ENCODE assay signal across 1 cellular context in the genomic region with DNA sequence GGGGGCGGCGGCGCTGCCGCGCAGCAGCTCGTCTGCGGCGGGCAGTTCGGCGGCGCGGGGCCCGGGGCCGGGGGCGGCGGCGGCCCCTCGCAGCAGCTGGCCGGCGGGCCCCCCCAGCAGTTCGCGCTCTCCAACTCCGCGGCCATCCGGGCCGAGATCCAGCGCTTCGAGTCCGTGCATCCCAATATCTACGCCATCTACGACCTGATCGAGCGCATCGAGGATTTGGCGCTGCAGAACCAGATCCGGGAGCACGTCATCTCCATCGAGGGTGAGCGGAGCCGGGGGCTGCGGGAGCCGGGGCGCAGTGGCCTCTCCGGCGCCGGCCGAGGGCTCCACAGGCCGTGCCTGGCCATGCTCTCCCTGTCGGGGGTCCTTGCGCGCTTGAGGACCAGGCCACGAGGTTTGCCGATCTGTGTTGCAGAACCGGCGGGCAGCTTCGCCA.
TF ChIP-seq lines count a peak whose summit lies in the region.

No MANE protein-coding gene starts in this region.

TF ChIP-seq in HepG2, 621 proteins besides CTCF, POLR2A, EP300 and RAD21 (continued from another document):
- TF ChIP-seq, protein P1, sequence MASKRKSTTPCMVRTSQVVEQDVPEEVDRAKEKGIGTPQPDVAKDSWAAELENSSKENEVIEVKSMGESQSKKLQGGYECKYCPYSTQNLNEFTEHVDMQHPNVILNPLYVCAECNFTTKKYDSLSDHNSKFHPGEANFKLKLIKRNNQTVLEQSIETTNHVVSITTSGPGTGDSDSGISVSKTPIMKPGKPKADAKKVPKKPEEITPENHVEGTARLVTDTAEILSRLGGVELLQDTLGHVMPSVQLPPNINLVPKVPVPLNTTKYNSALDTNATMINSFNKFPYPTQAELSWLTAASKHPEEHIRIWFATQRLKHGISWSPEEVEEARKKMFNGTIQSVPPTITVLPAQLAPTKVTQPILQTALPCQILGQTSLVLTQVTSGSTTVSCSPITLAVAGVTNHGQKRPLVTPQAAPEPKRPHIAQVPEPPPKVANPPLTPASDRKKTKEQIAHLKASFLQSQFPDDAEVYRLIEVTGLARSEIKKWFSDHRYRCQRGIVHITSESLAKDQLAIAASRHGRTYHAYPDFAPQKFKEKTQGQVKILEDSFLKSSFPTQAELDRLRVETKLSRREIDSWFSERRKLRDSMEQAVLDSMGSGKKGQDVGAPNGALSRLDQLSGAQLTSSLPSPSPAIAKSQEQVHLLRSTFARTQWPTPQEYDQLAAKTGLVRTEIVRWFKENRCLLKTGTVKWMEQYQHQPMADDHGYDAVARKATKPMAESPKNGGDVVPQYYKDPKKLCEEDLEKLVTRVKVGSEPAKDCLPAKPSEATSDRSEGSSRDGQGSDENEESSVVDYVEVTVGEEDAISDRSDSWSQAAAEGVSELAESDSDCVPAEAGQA (IDR thresholded peaks at IDR 0.05; ENCODE audit: low read depth): no peak
- TF ChIP-seq, protein P1 (CRISPR knock-in tag; IDR thresholded peaks at IDR 0.05; ENCODE audit: borderline replicate concordance): no peak
- TF ChIP-seq GATAD1 (CRISPR knock-in tag; IDR thresholded peaks at IDR 0.05) (no peak), AGO2 (optimal IDR thresholded peaks at IDR 0.05; ENCODE audit: low read depth, low read length) (peak; percentile 37), ARHGAP35 (CRISPR knock-in tag; IDR thresholded peaks at IDR 0.05; ENCODE audit: borderline replicate concordance) (peak; percentile 56; the same call in 1 of the 2 replicates), ZNF124 (CRISPR knock-in tag; IDR thresholded peaks at IDR 0.05) (0 out of 2 replicates have a peak, but pooled peaks have one; percentile 48), SAP130 (CRISPR knock-in tag; IDR thresholded peaks at IDR 0.05; ENCODE audit: low read depth) (peak; percentile 4; the same call in 1 of the 2 replicates), MAZ (IDR thresholded peaks at IDR 0.05; ENCODE audit: borderline replicate concordance, low read depth, low read length) (no peak), MAZ (CRISPR knock-in tag; IDR thresholded peaks at IDR 0.05; ENCODE audit: low read depth) (no peak), ELF4 (CRISPR knock-in tag; IDR thresholded peaks at IDR 0.05; ENCODE audit: borderline replicate concordance) (no peak), YEATS4 (CRISPR knock-in tag; IDR thresholded peaks at IDR 0.05; ENCODE audit: borderline replicate concordance) (no peak)
- TF ChIP-seq, protein P2, sequence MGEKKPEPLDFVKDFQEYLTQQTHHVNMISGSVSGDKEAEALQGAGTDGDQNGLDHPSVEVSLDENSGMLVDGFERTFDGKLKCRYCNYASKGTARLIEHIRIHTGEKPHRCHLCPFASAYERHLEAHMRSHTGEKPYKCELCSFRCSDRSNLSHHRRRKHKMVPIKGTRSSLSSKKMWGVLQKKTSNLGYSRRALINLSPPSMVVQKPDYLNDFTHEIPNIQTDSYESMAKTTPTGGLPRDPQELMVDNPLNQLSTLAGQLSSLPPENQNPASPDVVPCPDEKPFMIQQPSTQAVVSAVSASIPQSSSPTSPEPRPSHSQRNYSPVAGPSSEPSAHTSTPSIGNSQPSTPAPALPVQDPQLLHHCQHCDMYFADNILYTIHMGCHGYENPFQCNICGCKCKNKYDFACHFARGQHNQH (CRISPR knock-in tag; IDR thresholded peaks at IDR 0.05): 0 out of 2 replicates have a peak, but pooled peaks have one; percentile 2
- TF ChIP-seq, protein P3, sequence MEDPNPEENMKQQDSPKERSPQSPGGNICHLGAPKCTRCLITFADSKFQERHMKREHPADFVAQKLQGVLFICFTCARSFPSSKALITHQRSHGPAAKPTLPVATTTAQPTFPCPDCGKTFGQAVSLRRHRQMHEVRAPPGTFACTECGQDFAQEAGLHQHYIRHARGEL (CRISPR knock-in tag; IDR thresholded peaks at IDR 0.05): no peak
- TF ChIP-seq, protein P4, sequence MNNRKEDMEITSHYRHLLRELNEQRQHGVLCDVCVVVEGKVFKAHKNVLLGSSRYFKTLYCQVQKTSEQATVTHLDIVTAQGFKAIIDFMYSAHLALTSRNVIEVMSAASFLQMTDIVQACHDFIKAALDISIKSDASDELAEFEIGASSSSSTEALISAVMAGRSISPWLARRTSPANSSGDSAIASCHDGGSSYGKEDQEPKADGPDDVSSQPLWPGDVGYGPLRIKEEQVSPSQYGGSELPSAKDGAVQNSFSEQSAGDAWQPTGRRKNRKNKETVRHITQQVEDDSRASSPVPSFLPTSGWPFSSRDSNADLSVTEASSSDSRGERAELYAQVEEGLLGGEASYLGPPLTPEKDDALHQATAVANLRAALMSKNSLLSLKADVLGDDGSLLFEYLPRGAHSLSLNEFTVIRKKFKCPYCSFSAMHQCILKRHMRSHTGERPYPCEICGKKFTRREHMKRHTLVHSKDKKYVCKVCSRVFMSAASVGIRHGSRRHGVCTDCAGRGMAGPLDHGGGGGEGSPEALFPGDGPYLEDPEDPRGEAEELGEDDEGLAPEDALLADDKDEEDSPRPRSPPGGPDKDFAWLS (CRISPR knock-in tag; IDR thresholded peaks at IDR 0.05; ENCODE audit: borderline replicate concordance): no peak
- TF ChIP-seq, protein P5, sequence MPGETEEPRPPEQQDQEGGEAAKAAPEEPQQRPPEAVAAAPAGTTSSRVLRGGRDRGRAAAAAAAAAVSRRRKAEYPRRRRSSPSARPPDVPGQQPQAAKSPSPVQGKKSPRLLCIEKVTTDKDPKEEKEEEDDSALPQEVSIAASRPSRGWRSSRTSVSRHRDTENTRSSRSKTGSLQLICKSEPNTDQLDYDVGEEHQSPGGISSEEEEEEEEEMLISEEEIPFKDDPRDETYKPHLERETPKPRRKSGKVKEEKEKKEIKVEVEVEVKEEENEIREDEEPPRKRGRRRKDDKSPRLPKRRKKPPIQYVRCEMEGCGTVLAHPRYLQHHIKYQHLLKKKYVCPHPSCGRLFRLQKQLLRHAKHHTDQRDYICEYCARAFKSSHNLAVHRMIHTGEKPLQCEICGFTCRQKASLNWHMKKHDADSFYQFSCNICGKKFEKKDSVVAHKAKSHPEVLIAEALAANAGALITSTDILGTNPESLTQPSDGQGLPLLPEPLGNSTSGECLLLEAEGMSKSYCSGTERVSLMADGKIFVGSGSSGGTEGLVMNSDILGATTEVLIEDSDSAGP (CRISPR knock-in tag; IDR thresholded peaks at IDR 0.05; ENCODE audit: borderline replicate concordance): no peak
TF ChIP-seq in HepG2: peak in this region for 18.
